In genomic region chr12:54418441-54419087, GRCh38 we compare ENCODE assay signal across 2 cellular contexts.
A peak's percentile ranks its signal among the peaks of the same experiment; 100 is the strongest.
TF ChIP-seq lines count a peak whose summit lies in the region.

No MANE protein-coding gene starts in this region.

TF ChIP-seq in GM12878, 131 proteins besides CTCF, POLR2A, EP300 and RAD21:
- TF ChIP-seq, protein P1, sequence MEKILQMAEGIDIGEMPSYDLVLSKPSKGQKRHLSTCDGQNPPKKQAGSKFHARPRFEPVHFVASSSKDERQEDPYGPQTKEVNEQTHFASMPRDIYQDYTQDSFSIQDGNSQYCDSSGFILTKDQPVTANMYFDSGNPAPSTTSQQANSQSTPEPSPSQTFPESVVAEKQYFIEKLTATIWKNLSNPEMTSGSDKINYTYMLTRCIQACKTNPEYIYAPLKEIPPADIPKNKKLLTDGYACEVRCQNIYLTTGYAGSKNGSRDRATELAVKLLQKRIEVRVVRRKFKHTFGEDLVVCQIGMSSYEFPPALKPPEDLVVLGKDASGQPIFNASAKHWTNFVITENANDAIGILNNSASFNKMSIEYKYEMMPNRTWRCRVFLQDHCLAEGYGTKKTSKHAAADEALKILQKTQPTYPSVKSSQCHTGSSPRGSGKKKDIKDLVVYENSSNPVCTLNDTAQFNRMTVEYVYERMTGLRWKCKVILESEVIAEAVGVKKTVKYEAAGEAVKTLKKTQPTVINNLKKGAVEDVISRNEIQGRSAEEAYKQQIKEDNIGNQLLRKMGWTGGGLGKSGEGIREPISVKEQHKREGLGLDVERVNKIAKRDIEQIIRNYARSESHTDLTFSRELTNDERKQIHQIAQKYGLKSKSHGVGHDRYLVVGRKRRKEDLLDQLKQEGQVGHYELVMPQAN (conservative IDR thresholded peaks at IDR 0.05) = 0 out of 2 replicates have a peak, but pooled peaks have one; percentile 29
- TF ChIP-seq PAX8 (IDR thresholded peaks at IDR 0.05) (no peak), BCL11A (IDR thresholded peaks at IDR 0.05; ENCODE audit: low read depth, low read length) (no peak), ZNF622 (IDR thresholded peaks at IDR 0.05) (no peak), USF1 (IDR thresholded peaks at IDR 0.05; ENCODE audit: borderline replicate concordance, extremely low read length, insufficient read depth, low read depth, low read length) (no peak), ZNF24 (IDR thresholded peaks at IDR 0.05) (no peak), POU2F2 (IDR thresholded peaks at IDR 0.05; ENCODE audit: borderline replicate concordance, low read depth, low read length) (no peak), SUZ12 (IDR thresholded peaks at IDR 0.05; ENCODE audit: unreplicated experiment) (peak; percentile 96), NR2F1 (conservative IDR thresholded peaks at IDR 0.05) (no peak; the same call in 1 of the 2 replicates), ZSCAN29 (IDR thresholded peaks at IDR 0.05) (no peak), ZBTB11 (CRISPR knock-in tag; IDR thresholded peaks at IDR 0.05) (no peak), YY1 (IDR thresholded peaks at IDR 0.05; ENCODE audit: low read depth, low read length) (no peak), RUNX3 (IDR thresholded peaks at IDR 0.05; ENCODE audit: low read length) (no peak), SUPT20H (IDR thresholded peaks at IDR 0.05; ENCODE audit: borderline replicate concordance, control insufficient read depth, low read depth, low read length) (no peak)
- TF ChIP-seq, protein P2, sequence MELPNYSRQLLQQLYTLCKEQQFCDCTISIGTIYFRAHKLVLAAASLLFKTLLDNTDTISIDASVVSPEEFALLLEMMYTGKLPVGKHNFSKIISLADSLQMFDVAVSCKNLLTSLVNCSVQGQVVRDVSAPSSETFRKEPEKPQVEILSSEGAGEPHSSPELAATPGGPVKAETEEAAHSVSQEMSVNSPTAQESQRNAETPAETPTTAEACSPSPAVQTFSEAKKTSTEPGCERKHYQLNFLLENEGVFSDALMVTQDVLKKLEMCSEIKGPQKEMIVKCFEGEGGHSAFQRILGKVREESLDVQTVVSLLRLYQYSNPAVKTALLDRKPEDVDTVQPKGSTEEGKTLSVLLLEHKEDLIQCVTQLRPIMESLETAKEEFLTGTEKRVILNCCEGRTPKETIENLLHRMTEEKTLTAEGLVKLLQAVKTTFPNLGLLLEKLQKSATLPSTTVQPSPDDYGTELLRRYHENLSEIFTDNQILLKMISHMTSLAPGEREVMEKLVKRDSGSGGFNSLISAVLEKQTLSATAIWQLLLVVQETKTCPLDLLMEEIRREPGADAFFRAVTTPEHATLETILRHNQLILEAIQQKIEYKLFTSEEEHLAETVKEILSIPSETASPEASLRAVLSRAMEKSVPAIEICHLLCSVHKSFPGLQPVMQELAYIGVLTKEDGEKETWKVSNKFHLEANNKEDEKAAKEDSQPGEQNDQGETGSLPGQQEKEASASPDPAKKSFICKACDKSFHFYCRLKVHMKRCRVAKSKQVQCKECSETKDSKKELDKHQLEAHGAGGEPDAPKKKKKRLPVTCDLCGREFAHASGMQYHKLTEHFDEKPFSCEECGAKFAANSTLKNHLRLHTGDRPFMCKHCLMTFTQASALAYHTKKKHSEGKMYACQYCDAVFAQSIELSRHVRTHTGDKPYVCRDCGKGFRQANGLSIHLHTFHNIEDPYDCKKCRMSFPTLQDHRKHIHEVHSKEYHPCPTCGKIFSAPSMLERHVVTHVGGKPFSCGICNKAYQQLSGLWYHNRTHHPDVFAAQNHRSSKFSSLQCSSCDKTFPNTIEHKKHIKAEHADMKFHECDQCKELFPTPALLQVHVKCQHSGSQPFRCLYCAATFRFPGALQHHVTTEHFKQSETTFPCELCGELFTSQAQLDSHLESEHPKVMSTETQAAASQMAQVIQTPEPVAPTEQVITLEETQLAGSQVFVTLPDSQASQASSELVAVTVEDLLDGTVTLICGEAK (IDR thresholded peaks at IDR 0.05; ENCODE audit: borderline replicate concordance) = no peak

TF ChIP-seq in HepG2, 621 proteins besides CTCF, POLR2A, EP300 and RAD21:
- TF ChIP-seq CERS6 (CRISPR knock-in tag; IDR thresholded peaks at IDR 0.05) = no peak
- no peak for TF ChIP-seq TOE1 (CRISPR knock-in tag; IDR thresholded peaks at IDR 0.05)
- no peak for TF ChIP-seq BCL6 (CRISPR knock-in tag; IDR thresholded peaks at IDR 0.05)
- no peak for TF ChIP-seq ZNF850 (CRISPR knock-in tag; conservative IDR thresholded peaks at IDR 0.05)
